Comparison of ENCODE assay signal across 2 cellular contexts in genomic region chr12:56836317-56836716, GRCh38.
TF ChIP-seq lines count a peak whose summit lies in the region.

No MANE protein-coding gene starts in this region.

TF ChIP-seq in IMR-90, 13 proteins besides CTCF, POLR2A, EP300 and RAD21 (continued from another document):
- TF ChIP-seq, protein P1, sequence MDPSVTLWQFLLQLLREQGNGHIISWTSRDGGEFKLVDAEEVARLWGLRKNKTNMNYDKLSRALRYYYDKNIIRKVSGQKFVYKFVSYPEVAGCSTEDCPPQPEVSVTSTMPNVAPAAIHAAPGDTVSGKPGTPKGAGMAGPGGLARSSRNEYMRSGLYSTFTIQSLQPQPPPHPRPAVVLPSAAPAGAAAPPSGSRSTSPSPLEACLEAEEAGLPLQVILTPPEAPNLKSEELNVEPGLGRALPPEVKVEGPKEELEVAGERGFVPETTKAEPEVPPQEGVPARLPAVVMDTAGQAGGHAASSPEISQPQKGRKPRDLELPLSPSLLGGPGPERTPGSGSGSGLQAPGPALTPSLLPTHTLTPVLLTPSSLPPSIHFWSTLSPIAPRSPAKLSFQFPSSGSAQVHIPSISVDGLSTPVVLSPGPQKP (IDR thresholded peaks at IDR 0.05; ENCODE audit: borderline replicate concordance, low read depth, low read length) = no peak
- no peak for TF ChIP-seq MAFK (IDR thresholded peaks at IDR 0.05; ENCODE audit: low read depth, low read length)
- no peak for TF ChIP-seq NFE2L2 (IDR thresholded peaks at IDR 0.05; ENCODE audit: low read depth, low read length)
- no peak for TF ChIP-seq SMC3 (IDR thresholded peaks at IDR 0.05; ENCODE audit: low read depth, low read length)
- no peak for TF ChIP-seq MXI1 (IDR thresholded peaks at IDR 0.05; ENCODE audit: borderline replicate concordance, low read depth, low read length)
- no peak for TF ChIP-seq RFX5 (IDR thresholded peaks at IDR 0.05; ENCODE audit: low read depth, low read length)
- TF ChIP-seq FOS (IDR thresholded peaks at IDR 0.05; ENCODE audit: low read depth, low read length) = no peak
- no peak for TF ChIP-seq BHLHE40 (IDR thresholded peaks at IDR 0.05; ENCODE audit: low read depth, low read length)
- TF ChIP-seq MAZ (IDR thresholded peaks at IDR 0.05; ENCODE audit: borderline replicate concordance, low read depth, low read length) = no peak
- no peak for TF ChIP-seq CEBPB (IDR thresholded peaks at IDR 0.05; ENCODE audit: low read depth, low read length)
- no peak for TF ChIP-seq USF2 (IDR thresholded peaks at IDR 0.05; ENCODE audit: low read depth, low read length)

TF ChIP-seq in K562, 482 proteins besides CTCF, POLR2A, EP300 and RAD21:
- TF ChIP-seq ZNF212 (CRISPR knock-in tag; IDR thresholded peaks at IDR 0.05) (no peak), NFIX (CRISPR knock-in tag; IDR thresholded peaks at IDR 0.05; ENCODE audit: low read depth) (peak; percentile 87), NFIC (IDR thresholded peaks at IDR 0.05) (peak; percentile 95)
